ENCODE assay signal across 10 cellular contexts in the genomic region with DNA sequence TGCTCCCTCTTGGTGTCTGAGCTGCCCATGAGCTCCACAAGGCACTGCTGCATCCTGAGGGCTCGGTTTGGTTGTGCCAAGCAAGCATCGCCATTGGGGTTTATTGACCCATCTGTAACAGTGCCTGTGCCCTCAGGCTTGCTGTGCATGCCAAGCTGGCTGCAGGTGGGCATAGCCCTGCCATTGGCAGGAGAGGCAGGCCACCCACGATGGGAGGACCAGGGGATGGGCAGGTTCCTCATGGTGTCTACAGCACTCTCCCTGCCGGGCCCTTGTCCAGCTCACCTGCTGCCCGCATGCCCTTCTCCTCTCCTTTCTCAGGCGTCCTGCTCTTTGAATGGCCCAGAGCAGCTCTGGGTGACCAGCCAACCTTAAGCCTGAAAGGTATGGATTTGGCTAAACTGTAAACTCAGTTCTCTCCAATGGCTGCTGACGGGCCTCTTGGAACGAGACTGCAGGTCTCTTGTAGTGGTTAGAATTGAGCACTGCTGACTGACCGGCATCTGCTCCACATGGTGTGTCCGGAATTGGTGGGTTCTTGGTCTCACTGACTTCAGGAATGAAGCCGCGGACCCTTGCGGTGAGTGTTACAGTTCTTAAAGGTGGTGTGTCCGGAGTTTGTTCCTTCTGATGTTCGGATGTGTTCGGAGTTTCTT. TPM values are rescaled to one million over a fixed set of nuclear protein-coding genes. Genes with fewer than 3 reads are reported as not detected.
"Had no signal": no experiment of that assay in that cellular context is flagged by ENCODE, and none has a peak within 500 bp of the region (broad histone marks: within the 10 kb centered on the region; RNA-seq: fewer than 3 reads in every experiment).

No MANE protein-coding gene starts in this region.

- H3K4me1 ChIP-seq: HAP-1 had no signal

- H3K36me3 ChIP-seq: HAP-1 had no signal

- H3K4me2 ChIP-seq: GM23338 had no signal

- DNase-seq: H7, HFFc6, IMR-90, KG1 had no signal

- H2AFZ ChIP-seq: GM23338 had no signal

- ATAC-seq: GM23338, HCT116, K562 had no signal

- FAIRE-seq: HTR-8/SVneo, K562 had no signal

- H3K9me3 ChIP-seq: HAP-1 had no signal

- H3K4me3 ChIP-seq: GM23338, HAP-1, K562 had no signal

RNA-seq across cellular contexts. Expression of a gene that starts 17.6 kb away (rescaled TPM):
- total RNA-seq: H4 had no signal
